Comparison of ENCODE assay signal across 23 cellular contexts in the genomic region with DNA sequence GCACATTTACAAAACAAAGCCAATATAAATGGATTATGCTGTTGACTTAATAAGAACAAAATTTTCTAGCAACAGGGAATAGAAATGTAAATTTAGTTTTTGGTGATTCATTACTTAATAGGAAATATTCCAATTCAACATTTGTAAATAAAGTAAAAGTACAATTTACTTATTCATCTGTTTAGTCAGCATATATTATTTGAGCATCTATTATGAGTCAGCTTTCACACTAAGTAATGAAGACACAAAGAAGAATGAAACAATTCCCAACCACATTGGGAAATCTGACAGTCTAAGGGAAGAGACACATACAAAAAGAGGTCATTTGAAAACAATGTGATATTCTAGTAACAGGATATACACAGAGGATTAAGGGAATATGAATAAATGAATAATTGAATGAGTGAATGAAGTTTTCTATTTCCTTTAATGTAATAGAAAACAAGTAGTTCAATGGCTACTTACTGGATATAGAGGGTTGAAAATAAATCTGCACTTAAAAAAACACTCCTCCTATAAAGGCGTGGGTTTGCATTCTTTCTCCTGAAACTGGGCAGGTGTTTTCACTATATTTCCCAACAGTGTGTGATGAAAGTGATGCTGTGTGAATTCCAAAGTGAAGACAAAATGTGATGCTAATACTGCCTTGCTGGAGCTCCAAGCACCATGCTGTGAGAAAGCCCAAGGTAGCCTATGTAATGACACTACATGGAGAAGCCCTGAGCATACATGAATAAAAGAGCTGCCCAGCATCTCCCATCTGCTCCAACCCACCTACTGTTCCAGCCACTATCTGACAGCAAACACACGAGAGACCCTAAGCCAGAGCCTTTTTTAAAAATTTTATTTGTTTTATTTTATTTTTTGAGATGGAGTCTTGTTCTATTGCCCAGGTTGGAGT.
A peak's percentile ranks its signal among the peaks of the same experiment; 100 is the strongest.
DNase-seq lines count a peak whose midpoint lies in the region; TF ChIP-seq lines count a peak whose summit lies in the region.
"Had no signal": no experiment of that assay in that cellular context is flagged by ENCODE, and none has a peak within 500 bp of the region (broad histone marks: within the 10 kb centered on the region; RNA-seq: fewer than 3 reads in every experiment).

No MANE protein-coding gene starts in this region.

- H3K4me3 ChIP-seq in A673 (ENCODE audit: low read depth, low read length, poor library complexity, severe bottlenecking) (no peak overlapping the region), endodermal cell (ENCODE audit: low read length) (no peak overlapping the region), OCI-LY7 (ENCODE audit: low read depth, low read length, poor library complexity, severe bottlenecking) (no peak overlapping the region)
- H3K4me3 ChIP-seq: BLaER1 treated with 17β-estradiol and CSF1 and Interleukin-3, amounts not matched to agents 10 nM and 100 nM; gastrocnemius medialis; MG63; upper lobe of left lung had no signal

- H3K36me3 Mint-ChIP-seq in endodermal cell (ENCODE audit: low read depth): no peaks in the 10 kb centered on the region
- H3K36me3 Mint-ChIP-seq in osteocyte (ENCODE audit: unreplicated experiment): no peaks in the 10 kb centered on the region

- TF ChIP-seq CTCF in A673 (conservative IDR thresholded peaks at IDR 0.05; ENCODE audit: low read depth, low read length) (no peak), endodermal cell (conservative IDR thresholded peaks at IDR 0.05) (no peak), osteocyte (IDR thresholded peaks at IDR 0.05) (no peak), OCI-LY7 (conservative IDR thresholded peaks at IDR 0.05; ENCODE audit: low read length) (no peak)

- no peak overlapping the region for H3K9ac ChIP-seq in endodermal cell (ENCODE audit: extremely low read depth, low read length, poor library complexity, severe bottlenecking)
- H3K9ac ChIP-seq: BLaER1 treated with 17β-estradiol and CSF1 and Interleukin-3, amounts not matched to agents 10 nM and 100 nM had no signal

- H3K4me1 ChIP-seq in A673 (ENCODE audit: insufficient read depth, low read length, poor library complexity, severe bottlenecking): no peaks in the 10 kb centered on the region
- H3K4me1 ChIP-seq in endodermal cell (ENCODE audit: control insufficient read depth, insufficient read depth, low read length): no peaks in the 10 kb centered on the region
- no peaks in the 10 kb centered on the region for H3K4me1 ChIP-seq in OCI-LY7 (ENCODE audit: insufficient read depth, low read length, poor library complexity, severe bottlenecking)
- H3K4me1 ChIP-seq: BLaER1 treated with 17β-estradiol and CSF1 and Interleukin-3, amounts not matched to agents 10 nM and 100 nM; upper lobe of left lung had no signal

- H3K9me3 Mint-ChIP-seq in endodermal cell (peaks cover 2% of the 10 kb centered on the region), osteocyte (ENCODE audit: unreplicated experiment) (peaks cover 5% of the 10 kb centered on the region)
- H3K9me3 Mint-ChIP-seq: activated naive CD8-positive, alpha-beta T cell treated with anti-CD3 and anti-CD28 coated beads, Interleukin-2, amount 50 U/mL, for 24 hours had no signal

- H3K4me3 Mint-ChIP-seq in endodermal cell: no peak overlapping the region
- no peak overlapping the region for H3K4me3 Mint-ChIP-seq in osteocyte (ENCODE audit: unreplicated experiment)
- H3K4me3 Mint-ChIP-seq: activated naive CD8-positive, alpha-beta T cell treated with anti-CD3 and anti-CD28 coated beads, Interleukin-2, amount 50 U/mL, for 24 hours; stimulated activated naive CD8-positive, alpha-beta T cell treated with anti-CD3 and anti-CD28 coated beads, Interleukin-15, amount 100 ng/mL, for 72 hours had no signal

- H3K27me3 ChIP-seq in A673 (replicated peaks; ENCODE audit: insufficient read depth, low read depth, low read length, poor library complexity) (no peaks in the 10 kb centered on the region), endodermal cell (ENCODE audit: control insufficient read depth, insufficient read depth, low read length, poor library complexity, severe bottlenecking) (no peaks in the 10 kb centered on the region)
- H3K27me3 ChIP-seq: BLaER1 treated with 17β-estradiol and CSF1 and Interleukin-3, amounts not matched to agents 10 nM and 100 nM; brain microvascular endothelial cell; gastrocnemius medialis; MG63; upper lobe of left lung had no signal

- no peaks in the 10 kb centered on the region for H4K20me1 ChIP-seq in OCI-LY7 (ENCODE audit: insufficient read depth, low read length)
- H4K20me1 ChIP-seq: BLaER1 treated with 17β-estradiol and CSF1 and Interleukin-3, amounts not matched to agents 10 nM and 100 nM had no signal

- H3K9me2 ChIP-seq in OCI-LY7 (ENCODE audit: insufficient read depth, low read length): no peaks in the 10 kb centered on the region

- H3K27ac Mint-ChIP-seq in endodermal cell: no peak overlapping the region
- no peak overlapping the region for H3K27ac Mint-ChIP-seq in osteocyte (ENCODE audit: unreplicated experiment)
- H3K27ac Mint-ChIP-seq: activated naive CD8-positive, alpha-beta T cell treated with anti-CD3 and anti-CD28 coated beads, Interleukin-2, amount 50 U/mL, for 24 hours; stimulated activated naive CD8-positive, alpha-beta T cell treated with anti-CD3 and anti-CD28 coated beads, Interleukin-15, amount 100 ng/mL, for 72 hours had no signal

- H3K4me2 ChIP-seq in OCI-LY7 (ENCODE audit: low read length): no peak overlapping the region
- H3K4me2 ChIP-seq: BLaER1 treated with 17β-estradiol and CSF1 and Interleukin-3, amounts not matched to agents 10 nM and 100 nM had no signal

- no peaks in the 10 kb centered on the region for H3K36me3 ChIP-seq in A673 (ENCODE audit: insufficient read depth, low read length, poor library complexity, severe bottlenecking)
- H3K36me3 ChIP-seq in endodermal cell (ENCODE audit: control insufficient read depth, insufficient read depth, low read length): no peaks in the 10 kb centered on the region
- no peaks in the 10 kb centered on the region for H3K36me3 ChIP-seq in OCI-LY7 (ENCODE audit: insufficient read depth, low read length)
- H3K36me3 ChIP-seq: BLaER1 treated with 17β-estradiol and CSF1 and Interleukin-3, amounts not matched to agents 10 nM and 100 nM; brain microvascular endothelial cell; gastrocnemius medialis; MG63; upper lobe of left lung had no signal

- POLR2A ChIA-PET in A673 (lab: Charles Lee; ENCODE audit: low non-redundant PET) (no interaction called here), OCI-LY7 (lab: Charles Lee) (interaction anchor here (0.7 kb wide), 1 partner anchor 1689 kb away, joined by 3 read pairs; no protein-coding TSS in a partner anchor)

- BruUV-seq in A673 (replicated peaks; lab: Mats Ljungman, UMichigan) (no TSS peak), OCI-LY7 (replicated peaks; lab: Mats Ljungman, UMichigan) (no TSS peak)

- intact Hi-C loops in A673 (cut with micrococcal nuclease; ENCODE audit: unreplicated experiment) (loop anchor here (10.0 kb wide), 1 partner anchor 90 kb away; no protein-coding TSS in a partner anchor), OCI-LY7 (cut with micrococcal nuclease; ENCODE audit: unreplicated experiment) (no loop called here)

- H3K27ac ChIP-seq in A673 (ENCODE audit: low read depth, low read length, poor library complexity, severe bottlenecking): no peak overlapping the region
- H3K27ac ChIP-seq in endodermal cell (ENCODE audit: low read depth, low read length): no peak overlapping the region
- H3K27ac ChIP-seq in OCI-LY7 (ENCODE audit: low read depth, low read length, poor library complexity, severe bottlenecking): no peak overlapping the region
- H3K27ac ChIP-seq: BLaER1 treated with 17β-estradiol and CSF1 and Interleukin-3, amounts not matched to agents 10 nM and 100 nM; brain microvascular endothelial cell; gastrocnemius medialis; upper lobe of left lung had no signal

- H3K27me3 Mint-ChIP-seq in endodermal cell (ENCODE audit: insufficient read depth): no peaks in the 10 kb centered on the region
- peaks cover 11% of the 10 kb centered on the region for H3K27me3 Mint-ChIP-seq in osteocyte (ENCODE audit: unreplicated experiment)
- H3K27me3 Mint-ChIP-seq: stimulated activated naive CD8-positive, alpha-beta T cell treated with anti-CD3 and anti-CD28 coated beads, Interleukin-15, amount 100 ng/mL, for 72 hours had no signal

- DNase-seq in A673 (ENCODE audit: low spot score) (peak; percentile 34), NCI-H69 (lab: John Stamatoyannopoulos, UW) (peak; percentile 15), endodermal cell (peak; percentile 78), kidney tubule cell (ENCODE audit: low spot score) (peak; percentile 39), osteocyte (ENCODE audit: extremely low spot score, unreplicated experiment) (no peak), GDM1 (lab: John Stamatoyannopoulos, UW) (no peak), OCI-LY7 (ENCODE audit: low spot score) (no peak)
- DNase-seq in activated CD4-positive, alpha-beta T cell treated with anti-CD3 and anti-CD28 coated beads for 1 hour: no peak
- DNase-seq: activated CD4-positive, alpha-beta T cell treated with anti-CD3 and anti-CD28 coated beads, Interleukin-2, amount 50 U/mL, for 4 hours; activated effector memory CD4-positive, alpha-beta T cell treated with anti-CD3 and anti-CD28 coated beads, Interleukin-2, amount 50 U/mL, for 16 hours; activated naive CD8-positive, alpha-beta T cell treated with anti-CD3 and anti-CD28 coated beads, Interleukin-2, amount 50 U/mL, for 24 hours; brain microvascular endothelial cell; gastrocnemius medialis; GOT3; kidney; MG63; NCI-H146; NCI-H524 treated with DMSO at 0.1 percent for 48 hours; stimulated activated CD4-positive, alpha-beta T cell treated with anti-CD3 and anti-CD28 coated beads, Interleukin-12 subunit alpha, Interleukin-12 subunit beta, amount 100 ng/mL, for 4 hours; stimulated activated naive CD8-positive, alpha-beta T cell treated with anti-CD3 and anti-CD28 coated beads, Interleukin-15, amount 100 ng/mL, for 72 hours; T-helper 9 cell; upper lobe of left lung had no signal

- H3K79me2 ChIP-seq in OCI-LY7 (ENCODE audit: insufficient read depth, low read depth, low read length): no peaks in the 10 kb centered on the region

- no peak overlapping the region for H2AFZ ChIP-seq in OCI-LY7 (ENCODE audit: low read length)

- CTCF ChIA-PET in A673 (lab: Charles Lee): no interaction called here
- CTCF ChIA-PET in OCI-LY7 (lab: Charles Lee; ENCODE audit: unreplicated experiment): no interaction called here

- H3K4me1 Mint-ChIP-seq in endodermal cell: peaks cover 9% of the 10 kb centered on the region
- peaks cover 5% of the 10 kb centered on the region for H3K4me1 Mint-ChIP-seq in osteocyte (ENCODE audit: unreplicated experiment)
- H3K4me1 Mint-ChIP-seq: activated naive CD8-positive, alpha-beta T cell treated with anti-CD3 and anti-CD28 coated beads, Interleukin-2, amount 50 U/mL, for 24 hours; stimulated activated naive CD8-positive, alpha-beta T cell treated with anti-CD3 and anti-CD28 coated beads, Interleukin-15, amount 100 ng/mL, for 72 hours had no signal

- H3K9me3 ChIP-seq in A673 (ENCODE audit: low read depth, low read length, poor library complexity, severe bottlenecking): no peaks in the 10 kb centered on the region
- no peaks in the 10 kb centered on the region for H3K9me3 ChIP-seq in endodermal cell (ENCODE audit: control insufficient read depth, low read length)
- no peaks in the 10 kb centered on the region for H3K9me3 ChIP-seq in OCI-LY7 (ENCODE audit: low read length)
- H3K9me3 ChIP-seq: BLaER1 treated with 17β-estradiol and CSF1 and Interleukin-3, amounts not matched to agents 10 nM and 100 nM; gastrocnemius medialis; MG63; upper lobe of left lung had no signal

- WGBS in endodermal cell (ENCODE audit: insufficient coverage in 1 of 2, insufficient read length in 1 of 2), 2 experiments: 66 to 100% methylated on average over 1 to 2 of the region's 2 CpGs

Comparison
In these comparisons a context has a peak if more than half of its experiments do, and no peak if none do; other contexts are left out.
1. DNase-seq: peak in A673 (single experiment), NCI-H69 (single experiment), endodermal cell (single experiment) and kidney tubule cell (single experiment); none in osteocyte (single experiment), GDM1 (single experiment), activated CD4-positive, alpha-beta T cell treated with anti-CD3 and anti-CD28 coated beads for 1 hour (single experiment) and OCI-LY7 (single experiment).